1 cellular context compared by ENCODE assay signal in genomic region chr2:23533014-23533730, GRCh38.
TF ChIP-seq lines count a peak whose summit lies in the region.

No MANE protein-coding gene starts in this region.

TF ChIP-seq in HEK293, 187 proteins besides CTCF, POLR2A, EP300 and RAD21 (continued from another document):
- TF ChIP-seq ZNF18 (tag by site-specific recombination; IDR thresholded peaks at IDR 0.05) (no peak), ZNF555 (tag by site-specific recombination; conservative IDR thresholded peaks at IDR 0.05) (no peak)
